14 cellular contexts compared by ENCODE assay signal in the genomic region with DNA sequence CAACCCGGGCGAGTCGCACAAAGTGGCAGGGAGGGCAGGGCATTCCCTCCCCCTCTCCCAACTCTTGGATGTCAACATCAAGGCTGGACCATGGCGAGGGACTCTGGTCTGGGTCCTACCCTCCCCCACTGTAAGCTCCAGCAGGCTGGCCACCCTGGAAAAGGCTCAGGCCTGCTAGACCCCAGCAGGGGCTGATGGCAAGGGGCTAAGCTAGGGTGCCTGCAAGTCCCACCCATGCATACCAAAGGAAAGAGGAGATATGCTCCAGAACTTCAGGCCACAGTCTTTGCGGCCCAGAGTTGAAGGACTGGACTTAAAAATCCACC. TPM values are rescaled to one million over a fixed set of nuclear protein-coding genes. Genes with fewer than 3 reads are reported as not detected.
DNase-seq lines count a peak whose midpoint lies in the region; ATAC-seq and TF ChIP-seq lines count a peak whose summit lies in the region.
"Had no signal": no experiment of that assay in that cellular context is flagged by ENCODE, and none has a peak within 500 bp of the region (broad histone marks: within the 10 kb centered on the region; RNA-seq: fewer than 3 reads in every experiment).

No MANE protein-coding gene starts in this region.

- no CpG with 5 or more reads among the region's 5 CpGs for WGBS in H9 (ENCODE audit: extremely low coverage, insufficient read length, low lambda C conversion rate)

- no peak overlapping the region for H2BK20ac ChIP-seq in H9 (ENCODE audit: low read depth, low read length, poor library complexity, severe bottlenecking)

- H4K5ac ChIP-seq in H9 (ENCODE audit: insufficient read length, low read depth, low read length), result no peak overlapping the region

- no peaks in the 10 kb centered on the region for H3K36me3 ChIP-seq in CD4-positive, alpha-beta memory T cell (ENCODE audit: insufficient read depth, low read length)
- no peaks in the 10 kb centered on the region for H3K36me3 ChIP-seq in gastrocnemius medialis
- H3K36me3 ChIP-seq: adrenal gland, thoracic aorta had no signal

- H3K27me3 ChIP-seq in CD4-positive, alpha-beta memory T cell (ENCODE audit: insufficient read depth, low read length), result no peaks in the 10 kb centered on the region
- H3K27me3 ChIP-seq in H9 (ENCODE audit: insufficient read depth, low read length) (no peaks in the 10 kb centered on the region), gastrocnemius medialis (no peaks in the 10 kb centered on the region)
- H3K27me3 ChIP-seq: adrenal gland had no signal

- ATAC-seq in naive thymus-derived CD8-positive, alpha-beta T cell, result peak; percentile 23 to 24
- ATAC-seq in GM19035 (IDR thresholded peaks at IDR 0.05; ENCODE audit: unreplicated experiment) (no peak), gastrocnemius medialis (no peak)

- H3K4me3 Mint-ChIP-seq in CD4-positive, alpha-beta memory T cell, result peak overlapping the region in 6 of 8 donors; percentile 57 to 73 (median 62)
- H3K4me3 Mint-ChIP-seq in H9, result peak overlapping the region in 1 of 2 experiments; percentile 17; a peak in 1 of 5 replicates
- peak overlapping the region; percentile 49 for H3K4me3 Mint-ChIP-seq in activated T-helper 1 cell treated with anti-CD3 and anti-CD28 coated beads, Interleukin-12 subunit alpha, Interleukin-12 subunit beta, Interleukin-2, Interleukin-4 antibody, amounts not matched to agents 30 ng/mL and 10 ng/mL and 1 ng/mL, durations not matched to agents 14 hours and 24 hours and 36 hours
- H3K4me3 Mint-ChIP-seq in naive thymus-derived CD8-positive, alpha-beta T cell, result peak overlapping the region; percentile 53 to 88 (median 81)

- peaks cover 0 to 3% of the 10 kb centered on the region in 2 donors for H3K36me3 Mint-ChIP-seq in CD4-positive, alpha-beta memory T cell
- H3K36me3 Mint-ChIP-seq in H9 (ENCODE audit: insufficient read depth in 1 of 3, low read depth in 3 of 3), result peaks cover 0 to 14% (median 0%) of the 10 kb centered on the region in 3 experiments; a peak in 4 of 7 replicates
- H3K36me3 Mint-ChIP-seq in activated T-helper 1 cell treated with anti-CD3 and anti-CD28 coated beads, Interleukin-12 subunit alpha, Interleukin-12 subunit beta, Interleukin-2, Interleukin-4 antibody, amounts not matched to agents 30 ng/mL and 10 ng/mL and 1 ng/mL, durations not matched to agents 14 hours and 24 hours and 36 hours (ENCODE audit: low read depth), result peaks cover 14% of the 10 kb centered on the region
- H3K36me3 Mint-ChIP-seq in naive thymus-derived CD8-positive, alpha-beta T cell, result peaks cover 0 to 15% (median 0%) of the 10 kb centered on the region in 3 donors

- no peak overlapping the region for H4K91ac ChIP-seq in H9 (ENCODE audit: insufficient read length, low read depth, low read length)

- peaks cover 44% of the 10 kb centered on the region for H3K4me1 ChIP-seq in CD4-positive, alpha-beta memory T cell (ENCODE audit: insufficient read depth, low read length)
- H3K4me1 ChIP-seq in H9 (ENCODE audit: insufficient read depth, low read length) (peaks cover 21% of the 10 kb centered on the region; the same call in 1 of the 2 replicates), gastrocnemius medialis (peaks cover 63 to 77% of the 10 kb centered on the region in 2 donors)

- no peak overlapping the region for H2BK12ac ChIP-seq in H9 (ENCODE audit: insufficient read length, low read depth, low read length)

- no peak overlapping the region for H3K9ac ChIP-seq in H9 (ENCODE audit: extremely low read depth, insufficient read length, low read length)

- in situ Hi-C loops in gastrocnemius medialis (cut with MboI; ENCODE audit: low sequenced_read_pairs in 4 of 4), result no loop called here

- H3K4me3 ChIP-seq in CD4-positive, alpha-beta memory T cell (ENCODE audit: low read length in 2 of 2), result peak overlapping the region in 1 of 2 donors; percentile 24
- no peak overlapping the region for H3K4me3 ChIP-seq in gastrocnemius medialis
- H3K4me3 ChIP-seq: adrenal gland, psoas muscle, thoracic aorta had no signal

- H2AFZ ChIP-seq in H9 (ENCODE audit: low read length), result no peak overlapping the region

- H3K79me2 ChIP-seq in H9 (ENCODE audit: insufficient read depth, low read length), result no peaks in the 10 kb centered on the region; the same call in 1 of the 2 replicates

- H3K27me3 Mint-ChIP-seq in CD4-positive, alpha-beta memory T cell, result no peaks in the 10 kb centered on the region
- H3K27me3 Mint-ChIP-seq in H9 (ENCODE audit: low read depth), result no peaks in the 10 kb centered on the region
- H3K27me3 Mint-ChIP-seq in activated T-helper 1 cell treated with anti-CD3 and anti-CD28 coated beads, Interleukin-12 subunit alpha, Interleukin-12 subunit beta, Interleukin-2, Interleukin-4 antibody, amounts not matched to agents 30 ng/mL and 10 ng/mL and 1 ng/mL, durations not matched to agents 14 hours and 24 hours and 36 hours (ENCODE audit: insufficient read depth), result no peaks in the 10 kb centered on the region
- no peaks in the 10 kb centered on the region for H3K27me3 Mint-ChIP-seq in naive thymus-derived CD8-positive, alpha-beta T cell

- no peak overlapping the region for H3K27ac ChIP-seq in CD4-positive, alpha-beta memory T cell (ENCODE audit: low read depth, low read length)
- H3K27ac ChIP-seq in H9 (ENCODE audit: insufficient read length, low read depth, low read length) (no peak overlapping the region), gastrocnemius medialis (peak overlapping the region in 1 of 4 donors; percentile 16)
- H3K27ac ChIP-seq: adrenal gland, psoas muscle, thoracic aorta had no signal

- POLR2A ChIA-PET in CD4-positive, alpha-beta memory T cell (lab: Charles Lee; ENCODE audit: partially characterized antibody), result interaction anchor here (0.6 to 1.5 kb wide), 5 partner anchors 14 to 291 kb away, joined by 3 to 5 read pairs (median 3); partner anchors contain the start of gene ST3GAL2
- POLR2A ChIA-PET in naive thymus-derived CD8-positive, alpha-beta T cell (lab: Charles Lee), result interaction anchor here (1.0 to 3.7 kb wide), 10 partner anchors 9 to 72 kb away, joined by 3 to 22 read pairs (median 5); partner anchors contain the start of genes DDX19A, FCSK and ST3GAL2

- DNase-seq in CD4-positive, alpha-beta memory T cell, result no peak
- no peak for DNase-seq in H9
- DNase-seq in activated T-helper 1 cell treated with anti-CD3 and anti-CD28 coated beads, Interleukin-12 subunit alpha, Interleukin-12 subunit beta, Interleukin-2, Interleukin-4 antibody, amounts not matched to agents 30 ng/mL and 10 ng/mL and 1 ng/mL, durations not matched to agents 14 hours and 24 hours and 36 hours (ENCODE audit: low spot score), result no peak
- DNase-seq in naive thymus-derived CD8-positive, alpha-beta T cell, result no peak
- no peak for DNase-seq in COLO668 (lab: John Stamatoyannopoulos, UW; ENCODE audit: unreplicated experiment)
- DNase-seq in gastrocnemius medialis, result no peak
- DNase-seq: adrenal gland, cerebellar nuclear complex, NCI-H2107, NCI-H748 treated with DMSO at 0.1 percent for 48 hours, psoas muscle, T1000 had no signal

- no peaks in the 10 kb centered on the region for H3K9me3 ChIP-seq in CD4-positive, alpha-beta memory T cell (ENCODE audit: control insufficient read depth in 1 of 2, low read length in 2 of 2)
- H3K9me3 ChIP-seq in H9 (ENCODE audit: control insufficient read depth, low read depth, low read length) (no peaks in the 10 kb centered on the region), gastrocnemius medialis (no peaks in the 10 kb centered on the region)
- H3K9me3 ChIP-seq: adrenal gland, psoas muscle, thoracic aorta had no signal

- TF ChIP-seq POLR2A in gastrocnemius medialis (IDR thresholded peaks at IDR 0.05), result no peak

- no peak overlapping the region for H2AK5ac ChIP-seq in H9 (ENCODE audit: insufficient read length, low read length)

- H3K18ac ChIP-seq in H9 (ENCODE audit: insufficient read length, low read depth, low read length), result no peak overlapping the region

- CTCF ChIA-PET in CD4-positive, alpha-beta memory T cell (lab: Charles Lee; ENCODE audit: partially characterized antibody), result interaction anchor here (1.0 kb wide), 1 partner anchor 25 kb away, joined by 3 read pairs; no protein-coding TSS in a partner anchor

- intact Hi-C loops in CD4-positive, alpha-beta memory T cell (cut with micrococcal nuclease), result no loop called here
- intact Hi-C loops in activated T-helper 1 cell treated with anti-CD3 and anti-CD28 coated beads, Interleukin-12 subunit alpha, Interleukin-12 subunit beta, Interleukin-2, Interleukin-4 antibody, amounts not matched to agents 30 ng/mL and 10 ng/mL and 1 ng/mL, durations not matched to agents 14 hours and 24 hours and 36 hours (cut with micrococcal nuclease), result no loop called here
- intact Hi-C loops in gastrocnemius medialis (cut with DNase I; ENCODE audit: low total_unique reads), result no loop called here

- H3K23ac ChIP-seq in H9 (ENCODE audit: insufficient read length, low read depth, low read length), result no peak overlapping the region

- no peak overlapping the region for H2BK5ac ChIP-seq in H9 (ENCODE audit: insufficient read length, low read length)

- H2BK120ac ChIP-seq in H9 (ENCODE audit: low read depth, low read length, poor library complexity, severe bottlenecking), result no peak overlapping the region

- H3K56ac ChIP-seq in H9 (ENCODE audit: insufficient read length, low read depth, low read length), result no peak overlapping the region

- H3K4ac ChIP-seq in H9 (ENCODE audit: low read depth, low read length), result no peak overlapping the region

- no peak overlapping the region for H3K4me2 ChIP-seq in H9 (ENCODE audit: insufficient read depth, insufficient read length, low read length)

- H3K9me3 Mint-ChIP-seq in CD4-positive, alpha-beta memory T cell, result no peaks in the 10 kb centered on the region
- no peaks in the 10 kb centered on the region for H3K9me3 Mint-ChIP-seq in H9
- H3K9me3 Mint-ChIP-seq in activated T-helper 1 cell treated with anti-CD3 and anti-CD28 coated beads, Interleukin-12 subunit alpha, Interleukin-12 subunit beta, Interleukin-2, Interleukin-4 antibody, amounts not matched to agents 30 ng/mL and 10 ng/mL and 1 ng/mL, durations not matched to agents 14 hours and 24 hours and 36 hours, result no peaks in the 10 kb centered on the region
- H3K9me3 Mint-ChIP-seq in naive thymus-derived CD8-positive, alpha-beta T cell, result no peaks in the 10 kb centered on the region

- peaks cover 2% of the 10 kb centered on the region for H3K79me1 ChIP-seq in H9 (ENCODE audit: insufficient read depth, low read depth, low read length, poor library complexity, severe bottlenecking)

- H4K20me1 ChIP-seq in H9 (ENCODE audit: control insufficient read depth, insufficient read depth, insufficient read length), result no peaks in the 10 kb centered on the region

- H2BK15ac ChIP-seq in H9 (ENCODE audit: low read depth, low read length), result no peak overlapping the region

- no peak overlapping the region for H3T11ph ChIP-seq in H9 (ENCODE audit: low read length)

- TF ChIP-seq CTCF in H9 (conservative IDR thresholded peaks at IDR 0.05), result no peak
- no peak for TF ChIP-seq CTCF in gastrocnemius medialis (IDR thresholded peaks at IDR 0.05 in 4 of 5, conservative IDR thresholded peaks at IDR 0.05 in 1 of 5)

- H3K23me2 ChIP-seq in H9 (ENCODE audit: insufficient read length, low read depth, low read length, poor library complexity, severe bottlenecking), result no peaks in the 10 kb centered on the region

- no peak overlapping the region for H4K8ac ChIP-seq in H9 (replicated peaks; ENCODE audit: insufficient read length, low read depth, low read length)

- peak overlapping the region in 6 of 7 donors; percentile 51 to 83 (median 70) for H3K27ac Mint-ChIP-seq in CD4-positive, alpha-beta memory T cell
- H3K27ac Mint-ChIP-seq in H9, result peak overlapping the region; percentile 67 to 90 (median 76); a peak in 5 of 7 replicates
- H3K27ac Mint-ChIP-seq in activated T-helper 1 cell treated with anti-CD3 and anti-CD28 coated beads, Interleukin-12 subunit alpha, Interleukin-12 subunit beta, Interleukin-2, Interleukin-4 antibody, amounts not matched to agents 30 ng/mL and 10 ng/mL and 1 ng/mL, durations not matched to agents 14 hours and 24 hours and 36 hours, result peak overlapping the region; percentile 61
- H3K27ac Mint-ChIP-seq in naive thymus-derived CD8-positive, alpha-beta T cell, result peak overlapping the region; percentile 85 to 95 (median 93)

- no peak overlapping the region; the same call in 1 of the 2 replicates for H3K14ac ChIP-seq in H9 (ENCODE audit: insufficient read depth, low read length)

- H3K4me1 Mint-ChIP-seq in CD4-positive, alpha-beta memory T cell, result peaks cover 16 to 54% (median 41%) of the 10 kb centered on the region in 4 donors
- peaks cover 61 to 66% of the 10 kb centered on the region in 2 experiments for H3K4me1 Mint-ChIP-seq in H9
- peaks cover 43% of the 10 kb centered on the region for H3K4me1 Mint-ChIP-seq in activated T-helper 1 cell treated with anti-CD3 and anti-CD28 coated beads, Interleukin-12 subunit alpha, Interleukin-12 subunit beta, Interleukin-2, Interleukin-4 antibody, amounts not matched to agents 30 ng/mL and 10 ng/mL and 1 ng/mL, durations not matched to agents 14 hours and 24 hours and 36 hours (ENCODE audit: low read depth)
- peaks cover 37 to 79% (median 73%) of the 10 kb centered on the region in 4 donors for H3K4me1 Mint-ChIP-seq in naive thymus-derived CD8-positive, alpha-beta T cell

RNA-seq across cellular contexts. Expression of gene ST3GAL2, which starts 19.9 kb away (rescaled TPM):
- total RNA-seq in CD4-positive, alpha-beta memory T cell, result 10 to 100 TPM; 27.5 to 30.8 TPM
- 10 to 100 TPM; 10.0 to 15.8 TPM for polyA plus RNA-seq in CD4-positive, alpha-beta memory T cell
- total RNA-seq in H9 (2021) (45.9 and 49.0 TPM in 2 replicates), gastrocnemius medialis (10 to 100 TPM; 12.8 to 27.7 (median 22.1) TPM)
- total RNA-seq in activated T-helper 1 cell treated with anti-CD3 and anti-CD28 coated beads, Interleukin-12 subunit alpha, Interleukin-12 subunit beta, Interleukin-2, Interleukin-4 antibody, amounts not matched to agents 30 ng/mL and 10 ng/mL and 1 ng/mL, durations not matched to agents 14 hours and 24 hours and 36 hours, result 35.6 and 37.7 TPM in 2 replicates
- 10 to 100 TPM; 30.5 to 31.9 TPM for total RNA-seq in naive thymus-derived CD8-positive, alpha-beta T cell
- polyA plus RNA-seq in naive thymus-derived CD8-positive, alpha-beta T cell, result 10 to 100 TPM; 14.6 to 23.4 (median 16.5) TPM

RNA-seq across cellular contexts. Expression of gene FCSK, which starts 35.4 kb away (rescaled TPM):
- 10 to 100 TPM; 41.7 to 42.8 TPM for total RNA-seq in CD4-positive, alpha-beta memory T cell
- 10 to 100 TPM in 1 of 2 donors, 1 to 10 TPM in 1; 7.4 to 10.8 TPM for polyA plus RNA-seq in CD4-positive, alpha-beta memory T cell
- total RNA-seq in H9 (2021) (6.5 and 7.9 TPM in 2 replicates), gastrocnemius medialis (10 to 100 TPM in 2 of 4 donors, 1 to 10 TPM in 2; 8.0 to 13.5 (median 11.1) TPM)
- total RNA-seq in activated T-helper 1 cell treated with anti-CD3 and anti-CD28 coated beads, Interleukin-12 subunit alpha, Interleukin-12 subunit beta, Interleukin-2, Interleukin-4 antibody, amounts not matched to agents 30 ng/mL and 10 ng/mL and 1 ng/mL, durations not matched to agents 14 hours and 24 hours and 36 hours, result 19.7 and 21.0 TPM in 2 replicates
- 10 to 100 TPM; 35.2 to 39.7 TPM for total RNA-seq in naive thymus-derived CD8-positive, alpha-beta T cell
- 1 to 10 TPM; 4.5 to 9.6 (median 9.3) TPM for polyA plus RNA-seq in naive thymus-derived CD8-positive, alpha-beta T cell

Comparison
In these comparisons a context has a peak if more than half of its experiments do, and no peak if none do; other contexts are left out.
1. ATAC-seq: peak in naive thymus-derived CD8-positive, alpha-beta T cell (2 of 2); none in GM19035 (single experiment) and gastrocnemius medialis (0 of 2).
2. Peak in every context shown above with its lines, with median percentiles within 50 percentile points of each other: H3K27ac Mint-ChIP-seq.